8 cellular contexts compared by ENCODE assay signal in the genomic region with DNA sequence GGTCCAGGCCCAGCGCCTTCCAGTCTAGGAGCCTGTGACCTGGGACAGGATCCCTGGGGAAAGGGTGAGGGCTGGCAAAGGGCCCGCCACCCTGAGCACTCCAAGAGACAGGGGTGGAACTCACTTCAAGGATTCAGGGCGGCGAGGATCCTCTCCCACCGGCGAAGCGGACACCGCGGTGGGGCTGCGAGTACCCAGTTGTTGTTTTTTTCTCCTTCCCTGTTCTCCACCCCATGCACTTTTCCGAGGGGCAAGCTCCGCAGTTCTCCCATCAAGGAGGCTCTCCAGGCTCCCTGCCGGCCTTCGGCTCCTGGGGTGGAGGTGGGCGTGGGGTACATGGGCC. TPM values are rescaled to one million over a fixed set of nuclear protein-coding genes. Genes with fewer than 3 reads are reported as not detected.
DNase-seq lines count a peak whose midpoint lies in the region; ATAC-seq and TF ChIP-seq lines count a peak whose summit lies in the region.

No MANE protein-coding gene starts in this region.

- H3K4me1 Mint-ChIP-seq in nephron progenitor cell = peaks cover 6% of the 10 kb centered on the region

- H4K20me1 ChIP-seq in fibroblast of lung (ENCODE audit: control insufficient read depth, extremely low read depth, insufficient read depth, low read length) = no peaks in the 10 kb centered on the region

- peak overlapping the region; percentile 83 for H3K4me2 ChIP-seq in fibroblast of lung (ENCODE audit: extremely low read depth, insufficient read depth, low read length)

- POLR2A ChIA-PET in Panc1 (lab: Charles Lee) = no interaction called here

- CTCF ChIA-PET in Panc1 (lab: Charles Lee) = interaction anchor here (0.8 kb wide), 1 partner anchor 1046 kb away, joined by 3 read pairs; no protein-coding TSS in a partner anchor

- no peaks in the 10 kb centered on the region for H3K79me2 ChIP-seq in fibroblast of lung (ENCODE audit: control insufficient read depth, insufficient read depth, low read length)

- peak overlapping the region; percentile 77 for H3K4me3 Mint-ChIP-seq in nephron progenitor cell

- H3K9ac ChIP-seq in fibroblast of lung (ENCODE audit: insufficient read depth, low read length) = no peak overlapping the region

- in situ Hi-C loops in Panc1 (cut with HindIII; ENCODE audit: low pct_unique_long_range_greater_than_20kb, low sequenced_read_pairs) = no loop called here

- ATAC-seq in Panc1 = peak; percentile 26

- BruUV-seq in Panc1 (replicated peaks; lab: Mats Ljungman, UMichigan) = no TSS peak

- intact Hi-C loops in Panc1 (cut with micrococcal nuclease; ENCODE audit: unreplicated experiment) = no loop called here

- TF ChIP-seq CTCF in AG10803 (conservative IDR thresholded peaks at IDR 0.05; ENCODE audit: low read length) = no peak
- no peak for TF ChIP-seq CTCF in Panc1 (IDR thresholded peaks at IDR 0.05)
- TF ChIP-seq CTCF in fibroblast of lung (conservative IDR thresholded peaks at IDR 0.05 in 1 of 2, IDR thresholded peaks at IDR 0.05 in 1 of 2; ENCODE audit: low read depth in 1 of 2, low read length in 2 of 2) = no peak
- TF ChIP-seq CTCF in nephron progenitor cell (IDR thresholded peaks at IDR 0.05) = no peak

- H3K4me3 ChIP-seq in AG10803 (ENCODE audit: low read length) (peak overlapping the region; percentile 56), Panc1 (ENCODE audit: low read depth in 2 of 2, low read length in 2 of 2) (peak overlapping the region in 1 of 2 experiments; percentile 39; a peak in 2 of 4 replicates), fibroblast of lung (replicated peaks in 1 of 4; ENCODE audit: control extremely low read depth in 1 of 4, insufficient read depth in 1 of 4, low read depth in 3 of 4, low read length in 4 of 4) (peak overlapping the region in 3 of 4 experiments; percentile 42 to 62 (median 57))

- H3K4me1 ChIP-seq in Panc1 (ENCODE audit: control insufficient read depth, insufficient read depth, low read length) (peaks cover 3% of the 10 kb centered on the region; the same call in 1 of the 2 replicates), fibroblast of lung (ENCODE audit: control insufficient read depth, extremely low read depth, insufficient read depth, low read length) (peaks cover 2% of the 10 kb centered on the region)

- H3K27ac ChIP-seq in Panc1 (ENCODE audit: low read length) (no peak overlapping the region), fibroblast of lung (ENCODE audit: insufficient read depth, low read length) (no peak overlapping the region)

- H3K9me3 ChIP-seq in Panc1 (ENCODE audit: control insufficient read depth, insufficient read depth, low read depth, low read length) (no peaks in the 10 kb centered on the region), fibroblast of lung (ENCODE audit: control insufficient read depth, insufficient read depth, low read depth, low read length) (no peaks in the 10 kb centered on the region)

- no peak overlapping the region for H3K27ac Mint-ChIP-seq in nephron progenitor cell

- DNase-seq in AG10803 (ENCODE audit: low read depth) (no peak), Panc1 (ENCODE audit: low read depth, low spot score) (no peak), fibroblast of lung (ENCODE audit: low read depth in 2 of 2) (no peak), nephron progenitor cell (no peak), occipital lobe (lab: John Stamatoyannopoulos, UW) (no peak), NCI-H2227 treated with DMSO at 0.1 percent for 48 hours (lab: John Stamatoyannopoulos, UW) (no peak), NCI-H146 treated with DMSO at 0.1 percent for 48 hours (lab: John Stamatoyannopoulos, UW; ENCODE audit: unreplicated experiment) (no peak), cortex of kidney (lab: John Stamatoyannopoulos, UW) (no peak)

- H3K9me3 Mint-ChIP-seq in nephron progenitor cell = no peaks in the 10 kb centered on the region

- peaks cover 5% of the 10 kb centered on the region for H3K27me3 ChIP-seq in Panc1 (ENCODE audit: control insufficient read depth, insufficient read depth, low read length)
- no peaks in the 10 kb centered on the region for H3K27me3 ChIP-seq in fibroblast of lung (ENCODE audit: control insufficient read depth, insufficient read depth, low read length)

- no peaks in the 10 kb centered on the region for H3K36me3 Mint-ChIP-seq in nephron progenitor cell (ENCODE audit: low read depth)

- H3K27me3 Mint-ChIP-seq in nephron progenitor cell (ENCODE audit: low read depth, poor library complexity) = peaks cover 64% of the 10 kb centered on the region

- H3K36me3 ChIP-seq in Panc1 (ENCODE audit: control insufficient read depth, insufficient read depth, low read length) = no peaks in the 10 kb centered on the region
- H3K36me3 ChIP-seq in fibroblast of lung (ENCODE audit: control insufficient read depth, insufficient read depth, low read length) = no peaks in the 10 kb centered on the region

- peak overlapping the region; percentile 45 for H2AFZ ChIP-seq in fibroblast of lung (ENCODE audit: low read length)

RNA-seq across cellular contexts. Expression of a gene that starts 0.4 kb away (rescaled TPM):
- total RNA-seq in Panc1 (2021; ENCODE audit: unreplicated experiment) = 2.0 TPM
- 1.6 TPM for polyA plus RNA-seq in Panc1 (2012; ENCODE audit: insufficient read length)
- 9.8 and 16.2 TPM in 2 replicates for total RNA-seq in fibroblast of lung
- 6.0 and 20.8 TPM in 2 replicates for polyA plus RNA-seq in fibroblast of lung
- 3.8 and 12.3 TPM in 2 replicates for polyA plus RNA-seq in fibroblast of lung (2012)
- 10.4 and 64.3 TPM in 2 replicates for polyA minus RNA-seq in fibroblast of lung (ENCODE audit: low replicate concordance)
- total RNA-seq in occipital lobe = 1.1 TPM
